ENCODE assay signal across 8 cellular contexts in the genomic region with DNA sequence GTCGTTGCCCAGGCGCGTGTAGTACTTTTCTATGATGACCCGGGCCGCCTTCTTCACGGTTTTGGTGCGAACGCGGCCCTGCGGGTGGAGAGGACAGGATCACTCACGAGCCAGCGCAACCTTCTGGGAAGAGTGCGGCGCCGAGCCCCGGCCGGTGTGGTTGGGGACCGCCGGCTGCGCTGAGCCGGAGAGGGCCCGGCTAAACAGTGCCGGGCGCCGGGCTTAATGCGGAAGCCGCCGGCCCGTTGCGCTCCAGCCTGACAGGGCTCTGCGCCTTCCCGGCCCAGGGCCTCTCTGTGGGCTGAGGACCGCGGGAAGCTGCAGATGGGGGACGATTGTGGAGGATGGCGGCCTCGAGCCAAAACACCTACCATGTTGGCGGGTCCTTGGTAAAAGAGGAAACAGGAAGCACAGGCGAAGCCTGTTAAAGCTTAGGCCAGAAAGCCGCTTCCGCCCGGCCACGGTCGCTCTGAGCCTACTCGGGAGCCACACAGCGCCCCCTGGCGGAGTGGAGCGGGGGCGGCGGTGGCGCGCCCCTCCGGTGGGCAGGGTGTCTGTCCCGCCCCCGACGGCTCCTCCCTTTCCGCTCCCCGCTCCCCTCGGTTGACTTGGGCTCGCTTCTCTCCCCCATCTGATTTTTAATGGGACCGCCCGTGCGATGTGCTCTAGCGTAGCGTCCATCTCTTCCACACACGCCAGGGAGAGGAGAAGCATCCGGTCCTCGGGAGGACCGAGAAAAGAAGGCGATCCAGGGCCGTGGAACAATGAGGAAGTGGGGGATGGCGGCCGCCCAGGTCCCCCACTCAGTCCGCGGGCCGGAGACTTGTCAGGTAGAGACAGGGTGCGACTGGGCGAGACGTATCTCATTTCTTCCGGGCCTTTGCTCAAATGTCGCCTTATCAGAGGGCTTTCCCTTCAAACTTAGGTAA. TPM values are rescaled to one million over a fixed set of nuclear protein-coding genes. Genes with fewer than 3 reads are reported as not detected.
DNase-seq lines count a peak whose midpoint lies in the region; TF ChIP-seq lines count a peak whose summit lies in the region.

A gene (minus strand): TSS at position 403 of the 929 bp plus-strand sequence. CDS start 29 bp downstream, at position 374.

- no peak within 1 kb of the TSS for H2AK5ac ChIP-seq in H9 (ENCODE audit: insufficient read length, low read length)

- peak within 1 kb of the TSS; percentile 26 for H2BK20ac ChIP-seq in H9 (ENCODE audit: low read depth, low read length, poor library complexity, severe bottlenecking)

- no peaks in the 10 kb centered on the region for H4K20me1 ChIP-seq in H9 (ENCODE audit: control insufficient read depth, insufficient read depth, insufficient read length)

- H2BK12ac ChIP-seq in H9 (ENCODE audit: insufficient read length, low read depth, low read length), result no peak within 1 kb of the TSS

- no peaks in the 10 kb centered on the region for H3K36me3 ChIP-seq in parathyroid adenoma (ENCODE audit: control insufficient read depth, insufficient read depth, low read length)

- in situ Hi-C loops in G401 (cut with HindIII; ENCODE audit: low sequenced_read_pairs), result no loop called here

- peak within 1 kb of the TSS; percentile 39 for H4K5ac ChIP-seq in H9 (ENCODE audit: insufficient read length, low read depth, low read length)

- H3K4me2 ChIP-seq in H9 (ENCODE audit: insufficient read depth, insufficient read length, low read length), result peak within 1 kb of the TSS; percentile 87
- peak within 1 kb of the TSS; percentile 68 for H3K4me2 ChIP-seq in parathyroid adenoma (ENCODE audit: low read length)

- H3K27ac Mint-ChIP-seq in H9 (peak within 1 kb of the TSS; percentile 95 to 99 (median 98)), type B pancreatic cell (peak within 1 kb of the TSS; percentile 94)

- H3K4me3 ChIP-seq in parathyroid adenoma (ENCODE audit: low read depth, low read length), result peak within 1 kb of the TSS; percentile 76

- H2AFZ ChIP-seq in H9 (ENCODE audit: low read length) (no peak within 1 kb of the TSS), parathyroid adenoma (peak within 1 kb of the TSS; percentile 93)

- no peaks in the 10 kb centered on the region; the same call in none of the 2 replicates for H3K27me3 Mint-ChIP-seq in H9 (ENCODE audit: low read depth)
- H3K27me3 Mint-ChIP-seq in type B pancreatic cell, result peaks cover 3% of the 10 kb centered on the region

- peak within 1 kb of the TSS; percentile 89 for H3K18ac ChIP-seq in H9 (ENCODE audit: insufficient read length, low read depth, low read length)

- WGBS in H9 (ENCODE audit: extremely low coverage, insufficient read length, low lambda C conversion rate), result no CpG with 5 or more reads among the region's 81 CpGs

- TF ChIP-seq CTCF in H9 (conservative IDR thresholded peaks at IDR 0.05) (peak; percentile 100), parathyroid adenoma (IDR thresholded peaks at IDR 0.05) (peak; percentile 96), type B pancreatic cell (conservative IDR thresholded peaks at IDR 0.05) (peak; percentile 100)

- DNase-seq in G401 (ENCODE audit: low spot score), result peak; percentile 96
- peak; percentile 96 for DNase-seq in H9
- peak; percentile 96 for DNase-seq in NAMALWA (ENCODE audit: low spot score)
- DNase-seq in activated T-helper 9 cell treated with anti-CD3 and anti-CD28 coated beads, Interleukin-2, amount 50 U/mL, for 16 hours (ENCODE audit: low read depth), result peak; percentile 99
- DNase-seq in globus pallidus (ENCODE audit: low spot score), result peak; percentile 93
- peak; percentile 99 for DNase-seq in type B pancreatic cell (ENCODE audit: extremely low spot score, unreplicated experiment)
- DNase-seq in DMS114 treated with DMSO at 0.1 percent for 48 hours (lab: John Stamatoyannopoulos, UW; ENCODE audit: unreplicated experiment), result no peak

- H2BK5ac ChIP-seq in H9 (ENCODE audit: insufficient read length, low read length), result peak within 1 kb of the TSS; percentile 3

- H3K23me2 ChIP-seq in H9 (ENCODE audit: insufficient read length, low read depth, low read length, poor library complexity, severe bottlenecking), result peaks cover 6% of the 10 kb centered on the region

- H2BK120ac ChIP-seq in H9 (ENCODE audit: low read depth, low read length, poor library complexity, severe bottlenecking), result no peak within 1 kb of the TSS

- no peak within 1 kb of the TSS for H4K8ac ChIP-seq in H9 (replicated peaks; ENCODE audit: insufficient read length, low read depth, low read length)

- peak within 1 kb of the TSS; percentile 89 for H3K4ac ChIP-seq in H9 (ENCODE audit: low read depth, low read length)

- peaks cover 43 to 47% (median 46%) of the 10 kb centered on the region in 3 experiments for H3K36me3 Mint-ChIP-seq in H9 (ENCODE audit: insufficient read depth in 1 of 3, low read depth in 3 of 3)
- H3K36me3 Mint-ChIP-seq in type B pancreatic cell, result peaks cover 32% of the 10 kb centered on the region

- no peak within 1 kb of the TSS for H4K91ac ChIP-seq in H9 (ENCODE audit: insufficient read length, low read depth, low read length)

- peaks cover 41% of the 10 kb centered on the region in 2 experiments for H3K4me1 Mint-ChIP-seq in H9
- H3K4me1 Mint-ChIP-seq in type B pancreatic cell (ENCODE audit: unreplicated experiment), result peaks cover 22% of the 10 kb centered on the region

- peak within 1 kb of the TSS; percentile 72 for H3K14ac ChIP-seq in H9 (ENCODE audit: insufficient read depth, low read length)

- H3K9me3 ChIP-seq in H9 (ENCODE audit: control insufficient read depth, low read depth, low read length) (no peaks in the 10 kb centered on the region), parathyroid adenoma (ENCODE audit: control insufficient read depth, low read length) (no peaks in the 10 kb centered on the region)

- H3K79me2 ChIP-seq in H9 (ENCODE audit: insufficient read depth, low read length) (peaks cover 12% of the 10 kb centered on the region; the same call in 1 of the 2 replicates), parathyroid adenoma (no peaks in the 10 kb centered on the region)

- H3K4me3 Mint-ChIP-seq in H9 (peak within 1 kb of the TSS; percentile 95 to 99), type B pancreatic cell (peak within 1 kb of the TSS; percentile 96)

- H3K9ac ChIP-seq in H9 (ENCODE audit: extremely low read depth, insufficient read length, low read length), result peak within 1 kb of the TSS; percentile 89
- peak within 1 kb of the TSS; percentile 37 for H3K9ac ChIP-seq in parathyroid adenoma

- H3K27me3 ChIP-seq in H9 (ENCODE audit: insufficient read depth, low read length), result no peaks in the 10 kb centered on the region
- no peaks in the 10 kb centered on the region for H3K27me3 ChIP-seq in parathyroid adenoma (ENCODE audit: control insufficient read depth, insufficient read depth, low read length)

- H3K79me1 ChIP-seq in H9 (ENCODE audit: insufficient read depth, low read depth, low read length, poor library complexity, severe bottlenecking), result no peaks in the 10 kb centered on the region

- peaks cover 6% of the 10 kb centered on the region; the same call in 1 of the 2 replicates for H3K4me1 ChIP-seq in H9 (ENCODE audit: insufficient read depth, low read length)
- H3K4me1 ChIP-seq in parathyroid adenoma, result no peaks in the 10 kb centered on the region

- H3K9me3 Mint-ChIP-seq in H9 (peaks cover 0 to 8% of the 10 kb centered on the region in 2 experiments; a peak in 1 of 5 replicates), type B pancreatic cell (no peaks in the 10 kb centered on the region)

- H3K56ac ChIP-seq in H9 (ENCODE audit: insufficient read length, low read depth, low read length), result no peak within 1 kb of the TSS

- no peak within 1 kb of the TSS for H2BK15ac ChIP-seq in H9 (ENCODE audit: low read depth, low read length)

- H3K23ac ChIP-seq in H9 (ENCODE audit: insufficient read length, low read depth, low read length), result no peak within 1 kb of the TSS

- no peak within 1 kb of the TSS for H3T11ph ChIP-seq in H9 (ENCODE audit: low read length)

- H3K27ac ChIP-seq in H9 (ENCODE audit: insufficient read length, low read depth, low read length) (no peak within 1 kb of the TSS), parathyroid adenoma (peak within 1 kb of the TSS; percentile 91)

RNA-seq across cellular contexts. Expression of the gene that starts here (rescaled TPM):
- total RNA-seq in G401 (2014; rRNA removed; shearing (Covaris generic)), result 4,982 and 6,687 TPM in 2 replicates
- total RNA-seq in H9 (2021) (2,597 and 2,660 TPM in 2 replicates), type B pancreatic cell (ENCODE audit: low replicate concordance) (2,088 and 2,219 TPM in 2 replicates)
